Comparison of ENCODE assay signal across 26 cellular contexts in genomic region chr7:124557587-124557986, GRCh38.
DNase-seq lines count a peak whose midpoint lies in the region; FAIRE-seq and TF ChIP-seq lines count a peak whose summit lies in the region.
"Had no signal": no experiment of that assay in that cellular context is flagged by ENCODE, and none has a peak within 500 bp of the region (broad histone marks: within the 10 kb centered on the region; RNA-seq: fewer than 3 reads in every experiment).

No MANE protein-coding gene starts in this region.

- peak; percentile 50 for DNase-seq in NCI-H82 (lab: John Stamatoyannopoulos, UW)
- no peak for DNase-seq in NCI-H82 treated with DMSO at 0.1 percent for 48 hours (lab: John Stamatoyannopoulos, UW; ENCODE audit: unreplicated experiment)
- DNase-seq in D721Med (ENCODE audit: insufficient read length, low spot score), result no peak
- DNase-seq in NCI-H69 (lab: John Stamatoyannopoulos, UW), result peak; percentile 59
- DNase-seq in neuronal stem cell (ENCODE audit: low spot score), result no peak
- DNase-seq in germinal center (ENCODE audit: low spot score), result no peak
- DNase-seq in NCI-H1930 (lab: John Stamatoyannopoulos, UW), result no peak
- DNase-seq: 8988T; ACHN; AML-193; BE2C; Calu3; CD4-positive, alpha-beta T cell; CD8-positive, alpha-beta memory T cell; COR-L47; DMS153; DND-41; GDM1; GM23248; H7; HCEC 1CT had no signal

- H3K36me3 ChIP-seq in neuronal stem cell (replicated peaks in 1 of 2; ENCODE audit: control insufficient read depth in 2 of 2, insufficient read depth in 2 of 2, low read length in 2 of 2), result no peaks in the 10 kb centered on the region
- H3K36me3 ChIP-seq: BE2C; BLaER1 treated with 17β-estradiol and CSF1 and Interleukin-3, amounts not matched to agents 10 nM and 100 nM had no signal

- no peaks in the 10 kb centered on the region for H3K9me3 ChIP-seq in neuronal stem cell (replicated peaks in 1 of 2; ENCODE audit: control insufficient read depth in 2 of 2, insufficient read depth in 1 of 2, low read depth in 1 of 2, low read length in 2 of 2)
- H3K9me3 ChIP-seq: A549; BE2C; BLaER1 treated with 17β-estradiol and CSF1 and Interleukin-3, amounts not matched to agents 10 nM and 100 nM had no signal

- H2BK12ac ChIP-seq in neuronal stem cell (ENCODE audit: low read length), result no peak overlapping the region

- no peak overlapping the region for H2AK5ac ChIP-seq in neuronal stem cell (ENCODE audit: low read depth, low read length)

- no peak overlapping the region for H2BK5ac ChIP-seq in neuronal stem cell (ENCODE audit: low read length)

- no peak overlapping the region for H3K14ac ChIP-seq in neuronal stem cell (ENCODE audit: low read length)

- H3K79me1 ChIP-seq in neuronal stem cell (ENCODE audit: low read depth, low read length), result no peaks in the 10 kb centered on the region

- FAIRE-seq in D721Med (lab: Jason Lieb, UNC), result peak; percentile 32
- FAIRE-seq: GM12878, GM19239, H1 had no signal

- H2AFZ ChIP-seq in neuronal stem cell (ENCODE audit: low read length), result peak overlapping the region; percentile 15
- H2AFZ ChIP-seq: GM23248 had no signal

- no peak overlapping the region for H3K4me2 ChIP-seq in neuronal stem cell (ENCODE audit: insufficient read depth, low read length, poor library complexity, severe bottlenecking)
- H3K4me2 ChIP-seq: A549; BLaER1 treated with 17β-estradiol and CSF1 and Interleukin-3, amounts not matched to agents 10 nM and 100 nM had no signal

- H3K9ac ChIP-seq in neuronal stem cell (ENCODE audit: low read depth, low read length, poor library complexity), result no peak overlapping the region
- H3K9ac ChIP-seq: BLaER1 treated with 17β-estradiol and CSF1 and Interleukin-3, amounts not matched to agents 10 nM and 100 nM; GM23248 had no signal

- H3K4me3 ChIP-seq in neuronal stem cell (ENCODE audit: low read length in 2 of 2), result no peak overlapping the region
- H3K4me3 ChIP-seq: A549; BLaER1 treated with 17β-estradiol and CSF1 and Interleukin-3, amounts not matched to agents 10 nM and 100 nM; GM12878; GM23248 had no signal

- no peak overlapping the region for H2BK15ac ChIP-seq in neuronal stem cell (ENCODE audit: low read length)

- WGBS in neuronal stem cell (ENCODE audit: extremely low coverage in 2 of 2, insufficient read length in 2 of 2, insufficient replicate concordance in 1 of 2), 2 donors, result no CpG with 5 or more reads among the region's 1 CpG

- no peak for TF ChIP-seq CTCF in D721Med (IDR thresholded peaks at IDR 0.05; ENCODE audit: insufficient read depth, missing control alignments)

- no peaks in the 10 kb centered on the region for H3K27me3 ChIP-seq in neuronal stem cell (ENCODE audit: control insufficient read depth in 3 of 3, insufficient read depth in 3 of 3, low read depth in 1 of 3, low read length in 3 of 3)
- H3K27me3 ChIP-seq: BE2C; BLaER1 treated with 17β-estradiol and CSF1 and Interleukin-3, amounts not matched to agents 10 nM and 100 nM had no signal

- no peak overlapping the region for H4K91ac ChIP-seq in neuronal stem cell (ENCODE audit: low read depth, low read length, poor library complexity)

- no peak overlapping the region for H3K18ac ChIP-seq in neuronal stem cell (ENCODE audit: low read length)

- no peak overlapping the region for H3K23ac ChIP-seq in neuronal stem cell (ENCODE audit: low read depth, low read length, poor library complexity)

- no peak overlapping the region for H4K8ac ChIP-seq in neuronal stem cell (ENCODE audit: low read depth, low read length)

- H3K4me1 ChIP-seq in neuronal stem cell (ENCODE audit: control insufficient read depth in 2 of 2, insufficient read depth in 1 of 2, low read depth in 1 of 2, low read length in 2 of 2), result peaks cover 0 to 2% of the 10 kb centered on the region in 2 donors
- H3K4me1 ChIP-seq: A549; BE2C; BLaER1 treated with 17β-estradiol and CSF1 and Interleukin-3, amounts not matched to agents 10 nM and 100 nM had no signal

- H3K4ac ChIP-seq in neuronal stem cell (ENCODE audit: low read length), result no peak overlapping the region

- no peak overlapping the region for H2BK120ac ChIP-seq in neuronal stem cell (ENCODE audit: low read depth, low read length)

- no peak overlapping the region for H3K27ac ChIP-seq in neuronal stem cell (replicated peaks; ENCODE audit: low read length)
- H3K27ac ChIP-seq: A549; BLaER1 treated with 17β-estradiol and CSF1 and Interleukin-3, amounts not matched to agents 10 nM and 100 nM; GM23248 had no signal

Comparison
In these comparisons a context has a peak if more than half of its experiments do, and no peak if none do; other contexts are left out.
1. DNase-seq: peak in NCI-H82 (single experiment) and NCI-H69 (single experiment); none in NCI-H82 treated with DMSO at 0.1 percent for 48 hours (single experiment), D721Med (single experiment), neuronal stem cell (single experiment), germinal center (single experiment) and NCI-H1930 (0 of 2).